23 cellular contexts compared by ENCODE assay signal in the genomic region with DNA sequence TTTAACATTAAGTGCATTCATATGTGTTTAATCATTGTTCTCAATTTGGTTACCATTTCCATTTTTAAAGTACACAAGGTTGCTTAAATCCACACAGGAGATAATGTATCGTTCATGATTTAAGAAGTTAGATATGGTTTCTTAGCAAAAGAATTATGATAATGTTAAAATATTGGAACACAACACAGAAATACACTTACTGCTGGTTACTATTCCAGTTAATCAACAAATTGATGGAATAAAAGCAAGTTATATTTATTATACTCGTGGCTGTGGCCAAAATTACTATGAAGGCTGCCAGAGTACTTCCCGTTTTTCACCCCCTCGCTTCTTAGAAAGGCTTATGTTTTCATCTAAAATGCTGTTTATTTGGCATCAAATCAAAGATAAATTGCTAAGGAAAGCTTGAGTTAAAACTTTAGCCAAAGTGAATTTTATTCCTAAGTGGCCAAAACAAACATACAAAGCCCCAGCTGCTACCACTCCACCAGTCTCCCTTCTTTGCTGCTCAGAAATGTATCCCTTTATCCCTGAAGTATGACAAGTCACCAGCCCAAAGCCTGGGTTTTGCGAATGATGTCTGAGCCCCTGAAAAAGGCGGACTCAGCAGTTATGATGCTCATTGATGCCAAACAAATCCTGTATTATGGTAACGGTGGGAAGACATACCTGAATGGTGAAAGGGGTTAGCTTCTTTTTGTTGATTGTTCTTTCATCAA. TPM values are rescaled to one million over a fixed set of nuclear protein-coding genes. Genes with fewer than 3 reads are reported as not detected.
DNase-seq lines count a peak whose midpoint lies in the region; ATAC-seq, FAIRE-seq and TF ChIP-seq lines count a peak whose summit lies in the region.
"Had no signal": no experiment of that assay in that cellular context is flagged by ENCODE, and none has a peak within 500 bp of the region (broad histone marks: within the 10 kb centered on the region; RNA-seq: fewer than 3 reads in every experiment).

No MANE protein-coding gene starts in this region.

- H3K9ac ChIP-seq in GM12878 (ENCODE audit: control insufficient read depth, insufficient read depth, low read length): no peak overlapping the region

- TSS peak; percentile 23 for BruUV-seq in OCI-LY7 (replicated peaks; lab: Mats Ljungman, UMichigan)
- no TSS peak for BruUV-seq in GM12878 (replicated peaks; lab: Mats Ljungman, UMichigan)

- H3K9me2 ChIP-seq in OCI-LY7 (ENCODE audit: insufficient read depth, low read length): no peaks in the 10 kb centered on the region

- H4K20me1 ChIP-seq in OCI-LY7 (ENCODE audit: insufficient read depth, low read length) (peaks cover 11% of the 10 kb centered on the region; the same call in 1 of the 2 replicates), GM12878 (ENCODE audit: control insufficient read depth, insufficient read depth) (no peaks in the 10 kb centered on the region)

- TF ChIP-seq CTCF in OCI-LY7 (conservative IDR thresholded peaks at IDR 0.05; ENCODE audit: low read length) (no peak), GM12878 (IDR thresholded peaks at IDR 0.05 in 2 of 3, conservative IDR thresholded peaks at IDR 0.05 in 1 of 3; ENCODE audit: control insufficient read depth in 2 of 3, extremely low read depth in 1 of 3, insufficient read depth in 1 of 3, low read depth in 3 of 3, low read length in 3 of 3) (no peak), pancreas (IDR thresholded peaks at IDR 0.05) (no peak)

- H3K9me3 ChIP-seq in OCI-LY7 (ENCODE audit: low read length) (no peaks in the 10 kb centered on the region), GM12878 (replicated peaks; ENCODE audit: control insufficient read depth, insufficient read depth, low read length) (no peaks in the 10 kb centered on the region), pancreas (no peaks in the 10 kb centered on the region)
- H3K9me3 ChIP-seq: heart left ventricle, lower lobe of right lung, SJSA1 had no signal

- SMC1A ChIA-PET in GM12878 (lab: Charles Lee; ENCODE audit: uncharacterized antibody, unreplicated experiment): interaction anchor here (1.2 to 1.4 kb wide), 2 partner anchors 13 to 23 kb away, joined by 3 to 4 read pairs; no protein-coding TSS in a partner anchor

- WGBS in GM12878 (ENCODE audit: insufficient coverage, insufficient replicate concordance, low lambda C conversion rate, missing lambda C conversion rate): 66% methylated on average over 7 of the region's 7 CpGs
- 30 to 32% methylated on average over 7 of the region's 7 CpGs for WGBS in pancreas, 2 donors

- in situ Hi-C loops in GM12878 (cut with MboI) (no loop called here), ACHN (cut with HindIII; ENCODE audit: low pct_ligation_motif_present, low pct_unique_long_range_greater_than_20kb, low sequenced_read_pairs) (no loop called here)

- POLR2A ChIA-PET in OCI-LY7 (lab: Charles Lee) (interaction anchor here (0.6 to 0.9 kb wide), 2 partner anchors 9 to 188 kb away, joined by 3 to 5 read pairs; no protein-coding TSS in a partner anchor), GM12878 (lab: Charles Lee) (interaction anchor here (1.9 kb wide), 1 partner anchor 10 kb away, joined by 6 read pairs; no protein-coding TSS in a partner anchor)

- no peak for TF ChIP-seq RAD21 in GM12878 (IDR thresholded peaks at IDR 0.05; ENCODE audit: insufficient read depth, low read depth, low read length)

- H3K4me3 ChIP-seq in OCI-LY7 (ENCODE audit: low read depth, low read length, poor library complexity, severe bottlenecking) (no peak overlapping the region), GM12878 (no peak overlapping the region), pancreas (no peak overlapping the region)
- H3K4me3 ChIP-seq: heart left ventricle, lower lobe of right lung, PC-9, SJSA1 had no signal

- CTCF ChIA-PET in OCI-LY7 (lab: Charles Lee; ENCODE audit: unreplicated experiment) (no interaction called here), GM12878 (lab: Yijun Ruan, JAX) (interaction anchor here (0.6 to 9.0 kb wide), 7 partner anchors 12 to 531 kb away, joined by 3 to 172 read pairs (median 5); a partner anchor contains a TSS)

- no peak for DNase-seq in Right ventricle myocardium inferior (ENCODE audit: missing footprints)
- DNase-seq in Right ventricle myocardium superior: no peak
- no peak for DNase-seq in OCI-LY7 (ENCODE audit: low spot score)
- no peak for DNase-seq in GM12878 (ENCODE audit: low read depth, low spot score)
- DNase-seq in pancreas: no peak
- DNase-seq in ecto neural progenitor cell (ENCODE audit: low spot score): no peak
- no peak for DNase-seq in ACHN
- DNase-seq: aorta; heart left ventricle; HFFc6; Karpas-422; lower lobe of right lung; NCI-H1092 treated with DMSO at 0.1 percent for 48 hours; NCI-H2107; NCI-H69; PC-9; stimulated activated CD4-positive, alpha-beta T cell treated with anti-CD3 and anti-CD28 coated beads, Interleukin-4, amount 100 ng/mL, for 4 hours had no signal

- H3K36me3 ChIP-seq in OCI-LY7 (ENCODE audit: insufficient read depth, low read length) (peaks cover 99% of the 10 kb centered on the region), GM12878 (ENCODE audit: control insufficient read depth in 2 of 2, insufficient read depth in 2 of 2, low read length in 1 of 2) (peaks cover 28 to 72% of the 10 kb centered on the region in 2 experiments), pancreas (no peaks in the 10 kb centered on the region)

- no peak overlapping the region for H3K4me2 ChIP-seq in OCI-LY7 (ENCODE audit: low read length)
- no peak overlapping the region for H3K4me2 ChIP-seq in GM12878 (ENCODE audit: control insufficient read depth, insufficient read depth)
- H3K4me2 ChIP-seq: PC-9 had no signal

- H2AFZ ChIP-seq in OCI-LY7 (ENCODE audit: low read length): no peak overlapping the region
- H2AFZ ChIP-seq in GM12878 (ENCODE audit: control insufficient read depth, low read depth, low read length): no peak overlapping the region
- H2AFZ ChIP-seq: PC-9 had no signal

- RAD21 ChIA-PET in GM12878 (lab: Charles Lee; ENCODE audit: unreplicated experiment): no interaction called here

- no peak overlapping the region for H3K27ac ChIP-seq in OCI-LY7 (ENCODE audit: low read depth, low read length, poor library complexity, severe bottlenecking)
- no peak overlapping the region for H3K27ac ChIP-seq in GM12878 (ENCODE audit: control insufficient read depth, insufficient read depth)
- peak overlapping the region in 1 of 4 donors; percentile 25 for H3K27ac ChIP-seq in pancreas
- H3K27ac ChIP-seq: heart left ventricle, lower lobe of right lung, PC-9, SJSA1 had no signal

- TF ChIP-seq POLR2A in GM12878 (IDR thresholded peaks at IDR 0.05; ENCODE audit: low read depth, low read length): no peak

- H3K4me1 ChIP-seq in OCI-LY7 (ENCODE audit: insufficient read depth, low read length, poor library complexity, severe bottlenecking) (no peaks in the 10 kb centered on the region), GM12878 (ENCODE audit: control insufficient read depth, insufficient read depth, low read length) (no peaks in the 10 kb centered on the region), pancreas (peaks cover 5 to 10% (median 6%) of the 10 kb centered on the region in 3 donors)
- H3K4me1 ChIP-seq: lower lobe of right lung, SJSA1 had no signal

- no peak for FAIRE-seq in GM12878 (lab: Jason Lieb, UNC)
- no peak for FAIRE-seq in pancreas (lab: Jason Lieb, UNC)

- TF ChIP-seq EP300 in GM12878 (IDR thresholded peaks at IDR 0.05; ENCODE audit: borderline replicate concordance in 1 of 2, control insufficient read depth in 1 of 2, low read depth in 2 of 2, low read length in 2 of 2): no peak

- intact Hi-C loops in Right ventricle myocardium inferior (cut with DNase I) (no loop called here), Right ventricle myocardium superior (cut with DNase I) (no loop called here), OCI-LY7 (cut with micrococcal nuclease; ENCODE audit: unreplicated experiment) (no loop called here), GM12878 (cut with micrococcal nuclease; ENCODE audit: unreplicated experiment) (no loop called here), pancreas (cut with DNase I) (loop anchor here in 1 of 3 donors (10.0 kb wide), 1 partner anchor 349 kb away; no protein-coding TSS in a partner anchor)

- H3K27me3 ChIP-seq in GM12878 (replicated peaks in 1 of 2; ENCODE audit: control insufficient read depth in 2 of 2, insufficient read depth in 2 of 2, low read length in 1 of 2) (no peaks in the 10 kb centered on the region), pancreas (no peaks in the 10 kb centered on the region)
- H3K27me3 ChIP-seq: SJSA1 had no signal

- ATAC-seq in Right ventricle myocardium inferior: peak; percentile 34
- no peak for ATAC-seq in Right ventricle myocardium superior (ENCODE audit: poor library complexity)
- no peak for ATAC-seq in GM12878
- peak in 3 of 4 donors; percentile 67 to 84 (median 81) for ATAC-seq in pancreas
- ATAC-seq in HG02938 (IDR thresholded peaks at IDR 0.05; ENCODE audit: unreplicated experiment): no peak
- ATAC-seq: heart left ventricle, lower lobe of right lung had no signal

- peaks cover 21% of the 10 kb centered on the region for H3K79me2 ChIP-seq in OCI-LY7 (ENCODE audit: insufficient read depth, low read depth, low read length)
- H3K79me2 ChIP-seq in GM12878 (ENCODE audit: control insufficient read depth, insufficient read depth, low read length): peaks cover 45% of the 10 kb centered on the region

RNA-seq across cellular contexts. Expression of a gene that starts 27.7 kb away (rescaled TPM):
- total RNA-seq in Right ventricle myocardium inferior (26.4 TPM), Right ventricle myocardium superior (20.5 TPM), OCI-LY7 (2022) (546 and 565 TPM in 2 replicates), GM12878 (2014; rRNA removed) (1,359 and 1,536 TPM in 2 replicates), GM12878 (2014; rRNA removed; fragmentation: Illumina TruSeq; extraction: Trizol) (1,765 and 1,770 TPM in 2 replicates), GM12878 (2021) (1,593 and 1,649 TPM in 2 replicates), pancreas (10 to 100 TPM in 3 of 6 donors, 1 to 10 TPM in 3; 2.0 to 38.3 (median 11.1) TPM)
- total RNA-seq in OCI-LY7 (2014; rRNA removed; shearing (Covaris generic)): 292 and 319 TPM in 2 replicates
- total RNA-seq in GM12878 (2013; cell fraction: nucleolus; rRNA removed): 630 and 672 TPM in 2 replicates
- 790 TPM for polyA plus RNA-seq in GM12878 (2011; ENCODE audit: low read depth)
- polyA plus RNA-seq in GM12878 (2011; rRNA removed) (1,518 and 1,924 TPM in 2 replicates), GM12878 (2014; fragmentation: Illumina TruSeq; extraction: Trizol) (2,201 and 2,644 TPM in 2 replicates), GM12878 (2014; fragmentation: Nextera tagmentation; extraction: Ambion mirVana) (1,000 to 10,000 TPM in 1 of 2 experiments, 100 to 1,000 TPM in 1; 775 to 1,062 TPM), GM12878 (2014; rRNA removed) (1,106 and 1,239 TPM in 2 replicates), GM12878 (2016; fragmentation: Nextera tagmentation; extraction: Ambion mirVana) (1,000 to 10,000 TPM; 1,617 to 1,624 TPM), pancreas (1 to 10 TPM; 3.5 to 3.7 TPM)
- 938 and 1,004 TPM in 2 replicates for polyA plus RNA-seq in GM12878 (2011; cell fraction: cytosol; rRNA removed)
- polyA plus RNA-seq in GM12878 (2011; cell fraction: nucleus; rRNA removed): 570 and 928 TPM in 2 replicates
- polyA plus RNA-seq in GM12878 (2012): 792 and 882 TPM in 2 replicates
- 1,516 and 1,624 TPM in 2 replicates for polyA minus RNA-seq in GM12878 (2011; rRNA and poly(A)+ RNA removed)
- polyA minus RNA-seq in GM12878 (2011; cell fraction: cytosol; rRNA and poly(A)+ RNA removed): 490 and 574 TPM in 2 replicates
- polyA minus RNA-seq in GM12878 (2011; cell fraction: nucleus; rRNA and poly(A)+ RNA removed): 248 and 443 TPM in 2 replicates

RNA-seq across cellular contexts. Expression of a gene that starts 49.5 kb away (rescaled TPM):
- total RNA-seq in Right ventricle myocardium inferior (not detected), Right ventricle myocardium superior (not detected), OCI-LY7 (2022) (not detected in 2 replicates), GM12878 (2014; rRNA removed) (not detected in 2 replicates), GM12878 (2014; rRNA removed; fragmentation: Illumina TruSeq; extraction: Trizol) (not detected in 2 replicates), GM12878 (2021) (0.13 and 0.16 TPM in 2 replicates), pancreas (under 1 TPM in 5 of 6 donors, not detected in 1; 0.08 to 0.79 (median 0.58) TPM)
- not detected in 2 replicates for total RNA-seq in OCI-LY7 (2014; rRNA removed; shearing (Covaris generic))
- not detected in 2 replicates for total RNA-seq in GM12878 (2013; cell fraction: nucleolus; rRNA removed)
- not detected for polyA plus RNA-seq in GM12878 (2011; ENCODE audit: low read depth)
- polyA plus RNA-seq in GM12878 (2011; rRNA removed) (not detected in 2 replicates), GM12878 (2014; fragmentation: Illumina TruSeq; extraction: Trizol) (0.07 TPM in 1 of 2 replicates, not detected in the other), GM12878 (2014; fragmentation: Nextera tagmentation; extraction: Ambion mirVana) (under 1 TPM; 0.05 to 0.22 TPM), GM12878 (2014; rRNA removed) (0.05 and 0.14 TPM in 2 replicates), GM12878 (2016; fragmentation: Nextera tagmentation; extraction: Ambion mirVana) (under 1 TPM; 0.56 to 0.87 TPM), pancreas (under 1 TPM; 0.53 to 0.94 TPM)
- not detected in 2 replicates for polyA plus RNA-seq in GM12878 (2011; cell fraction: cytosol; rRNA removed)
- not detected in 2 replicates for polyA plus RNA-seq in GM12878 (2011; cell fraction: nucleus; rRNA removed)
- polyA plus RNA-seq in GM12878 (2012): not detected in 2 replicates
- polyA minus RNA-seq in GM12878 (2011; rRNA and poly(A)+ RNA removed): not detected in 2 replicates
- polyA minus RNA-seq in GM12878 (2011; cell fraction: cytosol; rRNA and poly(A)+ RNA removed): not detected in 2 replicates
- polyA minus RNA-seq in GM12878 (2011; cell fraction: nucleus; rRNA and poly(A)+ RNA removed): not detected in 2 replicates
- total RNA-seq: aorta, chondrocyte, heart left ventricle, HFFc6, PC-9, progenitor cell of endocrine pancreas, SJSA1, temporal lobe had no signal
- polyA plus RNA-seq: aorta, BJ, heart left ventricle had no signal

RNA-seq across cellular contexts. Expression of a gene that starts 57.4 kb away (rescaled TPM):
- total RNA-seq in Right ventricle myocardium inferior (not detected), Right ventricle myocardium superior (not detected), OCI-LY7 (2022) (not detected in 2 replicates), GM12878 (2014; rRNA removed) (0.34 and 1.0 TPM in 2 replicates), GM12878 (2014; rRNA removed; fragmentation: Illumina TruSeq; extraction: Trizol) (0.98 and 1.2 TPM in 2 replicates), GM12878 (2021) (0.51 and 0.56 TPM in 2 replicates), pancreas (under 1 TPM in 2 of 6 donors, not detected in 4; 0.14 to 0.19 TPM)
- total RNA-seq in OCI-LY7 (2014; rRNA removed; shearing (Covaris generic)): not detected in 2 replicates
- total RNA-seq in GM12878 (2013; cell fraction: nucleolus; rRNA removed): 1.0 and 1.9 TPM in 2 replicates
- not detected for polyA plus RNA-seq in GM12878 (2011; ENCODE audit: low read depth)
- polyA plus RNA-seq in GM12878 (2011; rRNA removed) (0.04 TPM in 1 of 2 replicates, not detected in the other), GM12878 (2014; fragmentation: Illumina TruSeq; extraction: Trizol) (0.88 and 1.3 TPM in 2 replicates), GM12878 (2014; fragmentation: Nextera tagmentation; extraction: Ambion mirVana) (under 1 TPM; 0.40 to 0.76 TPM), GM12878 (2014; rRNA removed) (0.61 and 0.78 TPM in 2 replicates), GM12878 (2016; fragmentation: Nextera tagmentation; extraction: Ambion mirVana) (under 1 TPM; 0.56 to 0.92 TPM), pancreas (not detected)
- polyA plus RNA-seq in GM12878 (2011; cell fraction: cytosol; rRNA removed): not detected in 2 replicates
- polyA plus RNA-seq in GM12878 (2011; cell fraction: nucleus; rRNA removed): not detected in 2 replicates
- polyA plus RNA-seq in GM12878 (2012): 0.14 and 0.17 TPM in 2 replicates
- not detected in 2 replicates for polyA minus RNA-seq in GM12878 (2011; rRNA and poly(A)+ RNA removed)
- polyA minus RNA-seq in GM12878 (2011; cell fraction: cytosol; rRNA and poly(A)+ RNA removed): not detected in 2 replicates
- polyA minus RNA-seq in GM12878 (2011; cell fraction: nucleus; rRNA and poly(A)+ RNA removed): not detected in 2 replicates
- total RNA-seq: HFFc6, PC-9, SJSA1 had no signal
- polyA plus RNA-seq: BJ, heart left ventricle had no signal

Comparison
In these comparisons a context has a peak if more than half of its experiments do, and no peak if none do; other contexts are left out.
1. ATAC-seq: peak in Right ventricle myocardium inferior (single experiment) and pancreas (3 of 4); none in Right ventricle myocardium superior (single experiment), GM12878 (single experiment) and HG02938 (single experiment).
2. RNA of a gene that starts 27.7 kb away (total RNA-seq): 630 to 1,770 TPM in GM12878 and 292 to 565 TPM in OCI-LY7; 26.4 TPM in Right ventricle myocardium inferior (single experiment), 20.5 TPM in Right ventricle myocardium superior (single experiment) and 2.0 to 38.3 TPM in pancreas; every median in the first group is over 4 times any median in the second.